In the genomic region with DNA sequence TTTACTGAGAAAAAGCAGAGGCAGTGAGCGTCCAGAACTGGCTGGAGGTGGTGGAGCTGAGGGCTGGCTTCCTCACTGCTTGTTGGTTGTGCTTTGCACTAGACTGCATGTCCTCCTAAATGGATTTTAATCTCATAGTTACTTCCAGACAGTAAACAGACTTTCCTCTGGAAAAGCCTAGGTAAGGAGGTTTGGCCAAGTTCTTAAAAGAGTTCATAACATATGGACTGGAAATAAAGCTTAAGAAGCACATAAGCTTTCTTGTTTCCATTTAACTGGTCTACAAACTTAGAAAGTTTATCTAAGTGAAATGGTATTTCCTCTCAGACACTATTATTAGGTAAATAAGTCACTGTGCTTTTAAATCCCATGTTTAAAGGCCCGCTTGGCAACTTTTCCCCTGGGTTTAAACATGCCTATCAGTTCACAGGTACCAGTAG, we compare ENCODE assay signal across 12 cellular contexts. TPM values are rescaled to one million over a fixed set of nuclear protein-coding genes. Genes with fewer than 3 reads are reported as not detected.
A peak's percentile ranks its signal among the peaks of the same experiment; 100 is the strongest.
DNase-seq lines count a peak whose midpoint lies in the region; ATAC-seq and TF ChIP-seq lines count a peak whose summit lies in the region.
"Had no signal": no experiment of that assay in that cellular context is flagged by ENCODE, and none has a peak within 500 bp of the region (broad histone marks: within the 10 kb centered on the region; RNA-seq: fewer than 3 reads in every experiment).

No MANE protein-coding gene starts in this region.

- H3K4me3 Mint-ChIP-seq in chondrocyte (ENCODE audit: unreplicated experiment) = peak overlapping the region; percentile 76
- H3K4me3 Mint-ChIP-seq: activated CD8-positive, alpha-beta memory T cell treated with anti-CD3 and anti-CD28 coated beads, Interleukin-2, amount 10 ng/mL, durations not matched to agents 7 days and 5 days; CD8-positive, alpha-beta T cell had no signal

- no peak for TF ChIP-seq EP300 in stomach (IDR thresholded peaks at IDR 0.05)

- H3K4me3 ChIP-seq in HUES64 (ENCODE audit: low read length) (no peak overlapping the region; the same call in 1 of the 2 replicates), stomach (peak overlapping the region in 1 of 4 donors; percentile 4)

- H3K27me3 Mint-ChIP-seq in chondrocyte (ENCODE audit: low read depth) = no peaks in the 10 kb centered on the region
- H3K27me3 Mint-ChIP-seq: activated CD8-positive, alpha-beta memory T cell treated with anti-CD3 and anti-CD28 coated beads, Interleukin-2, amount 10 ng/mL, durations not matched to agents 7 days and 5 days had no signal

- no peaks in the 10 kb centered on the region for H3K27me3 ChIP-seq in HUES64 (ENCODE audit: insufficient read depth, low read length)
- no peaks in the 10 kb centered on the region for H3K27me3 ChIP-seq in layer of hippocampus (ENCODE audit: control insufficient read depth, insufficient read depth, low read length)
- H3K27me3 ChIP-seq in stomach = no peaks in the 10 kb centered on the region

- H3K27ac Mint-ChIP-seq in chondrocyte (ENCODE audit: unreplicated experiment) = peak overlapping the region; percentile 97
- H3K27ac Mint-ChIP-seq: CD8-positive, alpha-beta T cell had no signal

- H3K4me1 ChIP-seq in HUES64 (ENCODE audit: insufficient read depth, low read length) = peaks cover 18% of the 10 kb centered on the region
- peaks cover 0 to 52% (median 29%) of the 10 kb centered on the region in 4 donors for H3K4me1 ChIP-seq in stomach

- no peak overlapping the region for H3K9ac ChIP-seq in HUES64 (ENCODE audit: low read depth, low read length)

- no peak for ATAC-seq in GM18870 (IDR thresholded peaks at IDR 0.05; ENCODE audit: unreplicated experiment)
- ATAC-seq: CD8-positive, alpha-beta T cell had no signal

- H3K9me3 Mint-ChIP-seq in chondrocyte (ENCODE audit: low read depth) = peaks cover 4% of the 10 kb centered on the region
- H3K9me3 Mint-ChIP-seq: CD8-positive, alpha-beta T cell had no signal

- intact Hi-C loops in stomach (cut with DNase I; ENCODE audit: low total_unique reads) = no loop called here

- H3K36me3 ChIP-seq in HUES64 (ENCODE audit: insufficient read depth, low read length) (no peaks in the 10 kb centered on the region), stomach (no peaks in the 10 kb centered on the region)

- H3K9me3 ChIP-seq in HUES64 (ENCODE audit: insufficient read depth, low read depth, low read length) = no peaks in the 10 kb centered on the region
- no peaks in the 10 kb centered on the region for H3K9me3 ChIP-seq in stomach

- H3K27ac ChIP-seq in HUES64 (ENCODE audit: low read depth, low read length) (peak overlapping the region; percentile 54; the same call in 1 of the 2 replicates), layer of hippocampus (ENCODE audit: low read depth, low read length) (peak overlapping the region; percentile 39), stomach (peak overlapping the region; percentile 69 to 82 (median 75))

- WGBS in HUES64 = 83% methylated on average over 2 of the region's 2 CpGs
- WGBS in stomach, 5 donors = 23 to 36% (median 23%) methylated on average over 2 of the region's 2 CpGs

- DNase-seq in chondrocyte (ENCODE audit: low spot score) = no peak
- no peak for DNase-seq in stomach
- no peak for DNase-seq in NCI-H1930 (lab: John Stamatoyannopoulos, UW)
- DNase-seq in GDM1 (lab: John Stamatoyannopoulos, UW) = no peak
- no peak for DNase-seq in H4 (ENCODE audit: low spot score)
- DNase-seq: activated CD8-positive, alpha-beta memory T cell treated with anti-CD3 and anti-CD28 coated beads, Interleukin-2, amount 10 ng/mL, durations not matched to agents 7 days and 5 days; CD8-positive, alpha-beta T cell; NCI-H1436 had no signal

- H3K4me1 Mint-ChIP-seq in chondrocyte (ENCODE audit: low read depth) = peaks cover 83% of the 10 kb centered on the region

- TF ChIP-seq CTCF in chondrocyte (IDR thresholded peaks at IDR 0.05) = no peak
- TF ChIP-seq CTCF in stomach (IDR thresholded peaks at IDR 0.05) = no peak

- TF ChIP-seq POLR2A in stomach (IDR thresholded peaks at IDR 0.05) = no peak

- peaks cover 5% of the 10 kb centered on the region for H3K36me3 Mint-ChIP-seq in chondrocyte (ENCODE audit: low read depth)
- H3K36me3 Mint-ChIP-seq: activated CD8-positive, alpha-beta memory T cell treated with anti-CD3 and anti-CD28 coated beads, Interleukin-2, amount 10 ng/mL, durations not matched to agents 7 days and 5 days; CD8-positive, alpha-beta T cell had no signal

RNA-seq across cellular contexts. Expression of a gene that starts 2.0 kb away (rescaled TPM):
- polyA plus RNA-seq in HUES64 (2013, experiment 1 of 2) = not detected
- not detected for polyA plus RNA-seq in HUES64 (2013, experiment 2 of 2)
- total RNA-seq in chondrocyte = 335 to 385 TPM (median 376 TPM) in 3 replicates
- 100 to 1,000 TPM in 1 of 5 donors, 10 to 100 TPM in 1, 1 to 10 TPM in 2, under 1 TPM in 1; 0.29 to 179 (median 9.9) TPM for total RNA-seq in stomach
- 1 to 10 TPM; 1.2 to 8.7 (median 2.0) TPM for polyA plus RNA-seq in stomach
- total RNA-seq in H4 (2014; rRNA removed; shearing (Covaris generic)) = not detected in 2 replicates
- total RNA-seq: activated CD8-positive, alpha-beta memory T cell treated with anti-CD3 and anti-CD28 coated beads, Interleukin-2, amount 10 ng/mL, durations not matched to agents 7 days and 5 days; CD8-positive, alpha-beta T cell; T-helper 2 cell treated with Interferon-gamma antibody and Interleukin-4, amounts not matched to agents 100 ng/mL and 5 ng/mL, for 36 hours had no signal

RNA-seq across cellular contexts. Expression of a gene that starts 55.4 kb away (rescaled TPM):
- polyA plus RNA-seq in HUES64 (2013, experiment 1 of 2) = not detected
- polyA plus RNA-seq in HUES64 (2013, experiment 2 of 2) = not detected
- total RNA-seq in chondrocyte (31.7 to 39.6 TPM (median 34.2 TPM) in 3 replicates), stomach (10 to 100 TPM in 1 of 5 donors, 1 to 10 TPM in 1, under 1 TPM in 1, not detected in 2; 0.14 to 22.6 (median 1.2) TPM)
- polyA plus RNA-seq in stomach = 1 to 10 TPM in 1 of 3 donors, under 1 TPM in 2; 0.37 to 1.2 (median 0.90) TPM
- total RNA-seq in H4 (2014; rRNA removed; shearing (Covaris generic)) = 2.0 and 5.2 TPM in 2 replicates
- total RNA-seq: activated CD8-positive, alpha-beta memory T cell treated with anti-CD3 and anti-CD28 coated beads, Interleukin-2, amount 10 ng/mL, durations not matched to agents 7 days and 5 days; CD8-positive, alpha-beta T cell; T-helper 2 cell treated with Interferon-gamma antibody and Interleukin-4, amounts not matched to agents 100 ng/mL and 5 ng/mL, for 36 hours had no signal

RNA-seq across cellular contexts. Expression of a gene that starts 56.1 kb away (rescaled TPM):
- polyA plus RNA-seq in HUES64 (2013, experiment 1 of 2) = not detected
- not detected for polyA plus RNA-seq in HUES64 (2013, experiment 2 of 2)
- total RNA-seq in chondrocyte (25.6 to 148 TPM (median 28.5 TPM) in 3 replicates), stomach (10 to 100 TPM in 1 of 5 donors, 1 to 10 TPM in 4; 2.0 to 18.9 (median 5.3) TPM)
- 1 to 10 TPM in 2 of 3 donors, under 1 TPM in 1; 0.56 to 2.2 (median 1.2) TPM for polyA plus RNA-seq in stomach
- 0.21 and 0.23 TPM in 2 replicates for total RNA-seq in H4 (2014; rRNA removed; shearing (Covaris generic))
- total RNA-seq: activated CD8-positive, alpha-beta memory T cell treated with anti-CD3 and anti-CD28 coated beads, Interleukin-2, amount 10 ng/mL, durations not matched to agents 7 days and 5 days; CD8-positive, alpha-beta T cell; T-helper 2 cell treated with Interferon-gamma antibody and Interleukin-4, amounts not matched to agents 100 ng/mL and 5 ng/mL, for 36 hours had no signal
